ENCODE assay signal across 23 cellular contexts in genomic region chr6:149890629-149891045, GRCh38. TPM values are rescaled to one million over a fixed set of nuclear protein-coding genes. Genes with fewer than 3 reads are reported as not detected.
DNase-seq lines count a peak whose midpoint lies in the region; TF ChIP-seq lines count a peak whose summit lies in the region.
"Had no signal": no experiment of that assay in that cellular context is flagged by ENCODE, and none has a peak within 500 bp of the region (broad histone marks: within the 10 kb centered on the region; RNA-seq: fewer than 3 reads in every experiment).

No MANE protein-coding gene starts in this region.

- TF ChIP-seq CTCF in osteocyte (IDR thresholded peaks at IDR 0.05), result no peak

- no peaks in the 10 kb centered on the region for H3K36me3 Mint-ChIP-seq in dendritic cell treated with granulocyte-macrophage colony-stimulating factor and Interleukin-4, amounts not matched to agents 40 ng/mL and 50 ng/mL, for 4 days (ENCODE audit: low read depth)
- no peaks in the 10 kb centered on the region for H3K36me3 Mint-ChIP-seq in osteocyte (ENCODE audit: unreplicated experiment)
- H3K36me3 Mint-ChIP-seq in activated CD4-positive, alpha-beta memory T cell treated with anti-CD3 and anti-CD28 coated beads, Interleukin-2, amount 10 ng/mL, durations not matched to agents 7 days and 5 days (ENCODE audit: low read depth), result no peaks in the 10 kb centered on the region
- H3K36me3 Mint-ChIP-seq: CD4-positive, CD25-positive, alpha-beta regulatory T cell; naive thymus-derived CD8-positive, alpha-beta T cell had no signal

- DNase-seq in AG20443 (ENCODE audit: low spot score) (peak; percentile 35), NCI-H226 (peak; percentile 63), osteocyte (ENCODE audit: extremely low spot score, unreplicated experiment) (no peak), C1 segment of cervical spinal cord (lab: John Stamatoyannopoulos, UW) (no peak), hippocampal formation (lab: John Stamatoyannopoulos, UW) (no peak)
- DNase-seq in activated CD4-positive, alpha-beta memory T cell treated with anti-CD3 and anti-CD28 coated beads, Interleukin-2, amount 10 ng/mL, durations not matched to agents 7 days and 5 days, result no peak
- DNase-seq in stimulated activated CD4-positive, alpha-beta T cell treated with anti-CD3 and anti-CD28 coated beads, Interleukin-15, amount 100 ng/mL, for 24 hours, result no peak
- DNase-seq: ACHN; activated effector memory CD4-positive, alpha-beta T cell treated with anti-CD3 and anti-CD28 coated beads, Interleukin-2, amount 50 U/mL, for 16 hours; adrenal gland; CD4-positive, CD25-positive, alpha-beta regulatory T cell; heart left ventricle; naive thymus-derived CD8-positive, alpha-beta T cell; NCI-H1092; NCI-H2081; NCI-H524 treated with DMSO at 0.1 percent for 48 hours; OCI-M1; testis had no signal

- POLR2A ChIA-PET in activated CD4-positive, alpha-beta memory T cell treated with anti-CD3 and anti-CD28 coated beads, Interleukin-2, amount 10 ng/mL, durations not matched to agents 7 days and 5 days (lab: Charles Lee), result no interaction called here

- peaks cover 10% of the 10 kb centered on the region for H3K4me1 Mint-ChIP-seq in dendritic cell treated with granulocyte-macrophage colony-stimulating factor and Interleukin-4, amounts not matched to agents 40 ng/mL and 50 ng/mL, for 4 days (ENCODE audit: low read depth)
- peaks cover 33% of the 10 kb centered on the region for H3K4me1 Mint-ChIP-seq in osteocyte (ENCODE audit: unreplicated experiment)
- H3K4me1 Mint-ChIP-seq in activated CD4-positive, alpha-beta memory T cell treated with anti-CD3 and anti-CD28 coated beads, Interleukin-2, amount 10 ng/mL, durations not matched to agents 7 days and 5 days, result peaks cover 39% of the 10 kb centered on the region
- H3K4me1 Mint-ChIP-seq: IgD-negative memory B cell had no signal

- H3K9me3 Mint-ChIP-seq in dendritic cell treated with granulocyte-macrophage colony-stimulating factor and Interleukin-4, amounts not matched to agents 40 ng/mL and 50 ng/mL, for 4 days, result no peaks in the 10 kb centered on the region
- H3K9me3 Mint-ChIP-seq in osteocyte (ENCODE audit: unreplicated experiment), result no peaks in the 10 kb centered on the region
- no peaks in the 10 kb centered on the region for H3K9me3 Mint-ChIP-seq in activated CD4-positive, alpha-beta memory T cell treated with anti-CD3 and anti-CD28 coated beads, Interleukin-2, amount 10 ng/mL, durations not matched to agents 7 days and 5 days
- H3K9me3 Mint-ChIP-seq: naive thymus-derived CD8-positive, alpha-beta T cell had no signal

- intact Hi-C loops in dendritic cell treated with granulocyte-macrophage colony-stimulating factor and Interleukin-4, amounts not matched to agents 40 ng/mL and 50 ng/mL, for 4 days (cut with micrococcal nuclease), result no loop called here

- H3K27ac Mint-ChIP-seq in dendritic cell treated with granulocyte-macrophage colony-stimulating factor and Interleukin-4, amounts not matched to agents 40 ng/mL and 50 ng/mL, for 4 days, result peak overlapping the region; percentile 52
- peak overlapping the region; percentile 79 for H3K27ac Mint-ChIP-seq in osteocyte (ENCODE audit: unreplicated experiment)
- no peak overlapping the region for H3K27ac Mint-ChIP-seq in activated CD4-positive, alpha-beta memory T cell treated with anti-CD3 and anti-CD28 coated beads, Interleukin-2, amount 10 ng/mL, durations not matched to agents 7 days and 5 days
- H3K27ac Mint-ChIP-seq: CD4-positive, CD25-positive, alpha-beta regulatory T cell; IgD-negative memory B cell; naive thymus-derived CD8-positive, alpha-beta T cell; progenitor cell of endocrine pancreas had no signal

- H3K27me3 Mint-ChIP-seq in dendritic cell treated with granulocyte-macrophage colony-stimulating factor and Interleukin-4, amounts not matched to agents 40 ng/mL and 50 ng/mL, for 4 days, result no peaks in the 10 kb centered on the region
- no peaks in the 10 kb centered on the region for H3K27me3 Mint-ChIP-seq in osteocyte (ENCODE audit: unreplicated experiment)
- peaks cover 26% of the 10 kb centered on the region for H3K27me3 Mint-ChIP-seq in activated CD4-positive, alpha-beta memory T cell treated with anti-CD3 and anti-CD28 coated beads, Interleukin-2, amount 10 ng/mL, durations not matched to agents 7 days and 5 days

- no peak overlapping the region for H3K4me3 Mint-ChIP-seq in dendritic cell treated with granulocyte-macrophage colony-stimulating factor and Interleukin-4, amounts not matched to agents 40 ng/mL and 50 ng/mL, for 4 days
- peak overlapping the region; percentile 2 for H3K4me3 Mint-ChIP-seq in osteocyte (ENCODE audit: unreplicated experiment)
- H3K4me3 Mint-ChIP-seq in activated CD4-positive, alpha-beta memory T cell treated with anti-CD3 and anti-CD28 coated beads, Interleukin-2, amount 10 ng/mL, durations not matched to agents 7 days and 5 days, result no peak overlapping the region
- H3K4me3 Mint-ChIP-seq: IgD-negative memory B cell; naive thymus-derived CD8-positive, alpha-beta T cell had no signal

- CTCF ChIA-PET in activated CD4-positive, alpha-beta memory T cell treated with anti-CD3 and anti-CD28 coated beads, Interleukin-2, amount 10 ng/mL, durations not matched to agents 7 days and 5 days (lab: Charles Lee), result no interaction called here

RNA-seq across cellular contexts. Expression of gene RAET1E, which starts 7.3 kb away (rescaled TPM):
- not detected in 2 replicates for total RNA-seq in osteocyte
- total RNA-seq in activated CD4-positive, alpha-beta memory T cell treated with anti-CD3 and anti-CD28 coated beads, Interleukin-2, amount 10 ng/mL, durations not matched to agents 7 days and 5 days, result not detected
- total RNA-seq: cardiac septum; CD4-positive, CD25-positive, alpha-beta regulatory T cell; naive thymus-derived CD8-positive, alpha-beta T cell; progenitor cell of endocrine pancreas; SK-MEL-5 had no signal

RNA-seq across cellular contexts. Expression of gene LRP11, which starts 26.5 kb away (rescaled TPM):
- total RNA-seq in osteocyte, result 59.6 and 75.2 TPM in 2 replicates
- 1 to 10 TPM; 6.0 to 7.2 TPM for total RNA-seq in activated CD4-positive, alpha-beta memory T cell treated with anti-CD3 and anti-CD28 coated beads, Interleukin-2, amount 10 ng/mL, durations not matched to agents 7 days and 5 days

RNA-seq across cellular contexts. Expression of gene RAET1G, which starts 32.3 kb away (rescaled TPM):
- 0.55 and 0.73 TPM in 2 replicates for total RNA-seq in osteocyte
- not detected for total RNA-seq in activated CD4-positive, alpha-beta memory T cell treated with anti-CD3 and anti-CD28 coated beads, Interleukin-2, amount 10 ng/mL, durations not matched to agents 7 days and 5 days
- total RNA-seq: naive thymus-derived CD8-positive, alpha-beta T cell; progenitor cell of endocrine pancreas; SK-MEL-5; testis had no signal

RNA-seq across cellular contexts. Expression of gene ULBP2, which starts 51.2 kb away (rescaled TPM):
- total RNA-seq in osteocyte, result 2.1 and 2.9 TPM in 2 replicates
- total RNA-seq in activated CD4-positive, alpha-beta memory T cell treated with anti-CD3 and anti-CD28 coated beads, Interleukin-2, amount 10 ng/mL, durations not matched to agents 7 days and 5 days, result 1 to 10 TPM; 1.5 to 1.8 TPM
- total RNA-seq: naive thymus-derived CD8-positive, alpha-beta T cell; progenitor cell of endocrine pancreas had no signal

Comparison
In these comparisons a context has a peak if more than half of its experiments do, and no peak if none do; other contexts are left out.
1. DNase-seq: peak in AG20443 (single experiment) and NCI-H226 (single experiment); none in osteocyte (single experiment), C1 segment of cervical spinal cord (0 of 14), hippocampal formation (0 of 2), activated CD4-positive, alpha-beta memory T cell treated with anti-CD3 and anti-CD28 coated beads, Interleukin-2, amount 10 ng/mL, durations not matched to agents 7 days and 5 days (single experiment) and stimulated activated CD4-positive, alpha-beta T cell treated with anti-CD3 and anti-CD28 coated beads, Interleukin-15, amount 100 ng/mL, for 24 hours (single experiment).